In the genomic region with DNA sequence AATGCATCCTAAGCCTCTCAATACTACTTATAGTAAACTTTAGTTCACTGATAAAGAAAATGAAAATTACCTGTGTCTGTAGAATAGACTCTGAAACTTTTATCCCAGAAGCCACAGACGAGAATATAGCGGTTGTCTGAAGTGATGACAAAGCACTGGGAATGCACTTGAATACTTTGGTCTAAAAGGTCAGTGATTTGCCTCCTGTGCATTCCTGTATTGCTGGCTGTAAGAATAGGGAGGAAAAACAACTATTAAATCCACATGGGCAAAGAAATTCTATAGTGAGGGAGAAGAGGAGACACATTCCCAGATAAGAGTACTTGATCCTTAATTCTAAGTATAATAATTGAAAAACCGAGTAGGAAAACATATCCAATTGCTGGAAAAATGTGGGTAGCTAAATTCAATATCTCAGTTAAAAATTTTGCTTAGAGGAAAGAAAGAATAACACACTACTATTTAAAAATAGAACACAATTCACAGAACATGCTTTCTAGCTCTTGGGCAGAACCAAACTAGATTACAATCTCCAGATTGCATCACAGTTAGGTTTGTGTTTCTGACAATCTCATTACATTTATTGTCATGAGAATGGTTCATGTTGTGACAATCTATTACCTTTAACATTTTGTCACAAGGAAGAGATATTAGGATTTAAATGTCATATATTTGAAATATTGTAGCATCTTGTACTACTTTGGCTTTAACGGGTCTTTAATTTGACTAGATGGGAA, we compare ENCODE assay signal across 15 cellular contexts.
DNase-seq lines count a peak whose midpoint lies in the region; ATAC-seq and TF ChIP-seq lines count a peak whose summit lies in the region.
"Had no signal": no experiment of that assay in that cellular context is flagged by ENCODE, and none has a peak within 500 bp of the region (broad histone marks: within the 10 kb centered on the region; RNA-seq: fewer than 3 reads in every experiment).

No MANE protein-coding gene starts in this region.

- peaks cover 0 to 2% of the 10 kb centered on the region in 2 donors for H3K36me3 Mint-ChIP-seq in activated T-cell treated with anti-CD3 and anti-CD28 coated beads, Interleukin-2, amount 50 U/mL, for 72 hours (ENCODE audit: insufficient read depth in 2 of 2)

- H3K4me3 ChIP-seq in ascending aorta (no peak overlapping the region), tibial artery (no peak overlapping the region)
- H3K4me3 ChIP-seq: esophagus muscularis mucosa had no signal

- H3K4me1 ChIP-seq in ascending aorta: peaks cover 0 to 9% of the 10 kb centered on the region in 2 donors
- H3K4me1 ChIP-seq in tibial artery: peaks cover 0 to 35% (median 7%) of the 10 kb centered on the region in 4 donors

- ATAC-seq in activated T-cell treated with anti-CD3 and anti-CD28 coated beads, Interleukin-2, amount 50 U/mL, for 72 hours (replicated peaks in 1 of 2): no peak

- H3K27ac Mint-ChIP-seq in activated T-cell treated with anti-CD3 and anti-CD28 coated beads, Interleukin-2, amount 50 U/mL, for 72 hours: peak overlapping the region; percentile 62
- H3K27ac Mint-ChIP-seq: stimulated activated naive CD8-positive, alpha-beta T cell treated with anti-CD3 and anti-CD28 coated beads, Interleukin-15, Interleukin-2, amounts not matched to agents 100 ng/mL and 50 ng/mL, for 24 hours had no signal

- DNase-seq in activated T-cell treated with anti-CD3 and anti-CD28 coated beads, Interleukin-2, amount 50 U/mL, for 72 hours: no peak
- DNase-seq in activated T-cell treated with anti-CD3 and anti-CD28 coated beads, Interleukin-2, amount 50 U/mL, for 1 hour: no peak
- DNase-seq in ascending aorta (ENCODE audit: low spot score in 2 of 2): no peak
- DNase-seq in hepatic stellate cell (ENCODE audit: low spot score): peak; percentile 4
- DNase-seq in tibial artery: no peak
- no peak for DNase-seq in stimulated activated CD4-positive, alpha-beta T cell treated with anti-CD3 and anti-CD28 coated beads, Interleukin-2, amount 100 ng/mL, for 48 hours
- DNase-seq in SK-N-DZ (ENCODE audit: low spot score): no peak
- DNase-seq in DMS53 treated with DMSO at 0.1 percent for 48 hours (lab: John Stamatoyannopoulos, UW; ENCODE audit: unreplicated experiment): no peak
- DNase-seq: 8988T; activated naive CD4-positive, alpha-beta T cell; cerebellar nuclear complex; SIG-M5 had no signal

- H3K9me3 ChIP-seq in ascending aorta (no peaks in the 10 kb centered on the region), tibial artery (no peaks in the 10 kb centered on the region)
- H3K9me3 ChIP-seq: esophagus muscularis mucosa, neutrophil had no signal

- H3K9me3 Mint-ChIP-seq in activated T-cell treated with anti-CD3 and anti-CD28 coated beads, Interleukin-2, amount 50 U/mL, for 72 hours: no peaks in the 10 kb centered on the region
- H3K9me3 Mint-ChIP-seq: stimulated activated naive CD8-positive, alpha-beta T cell treated with anti-CD3 and anti-CD28 coated beads, Interleukin-15, Interleukin-2, amounts not matched to agents 100 ng/mL and 50 ng/mL, for 24 hours had no signal

- no peaks in the 10 kb centered on the region for H3K4me1 Mint-ChIP-seq in activated T-cell treated with anti-CD3 and anti-CD28 coated beads, Interleukin-2, amount 50 U/mL, for 72 hours (ENCODE audit: low read depth)

- no peak for TF ChIP-seq CTCF in ascending aorta (IDR thresholded peaks at IDR 0.05)
- TF ChIP-seq CTCF in tibial artery (IDR thresholded peaks at IDR 0.05): no peak

- H3K27me3 Mint-ChIP-seq in activated T-cell treated with anti-CD3 and anti-CD28 coated beads, Interleukin-2, amount 50 U/mL, for 72 hours (ENCODE audit: low read depth): no peaks in the 10 kb centered on the region
- H3K27me3 Mint-ChIP-seq: stimulated activated naive CD8-positive, alpha-beta T cell treated with anti-CD3 and anti-CD28 coated beads, Interleukin-15, Interleukin-2, amounts not matched to agents 100 ng/mL and 50 ng/mL, for 24 hours had no signal

- H3K36me3 ChIP-seq in ascending aorta (no peaks in the 10 kb centered on the region), tibial artery (no peaks in the 10 kb centered on the region)
- H3K36me3 ChIP-seq: esophagus muscularis mucosa, neutrophil had no signal

- intact Hi-C loops in ascending aorta (cut with DNase I): no loop called here
- intact Hi-C loops in tibial artery (cut with DNase I; ENCODE audit: low total_unique reads): no loop called here

- no peak overlapping the region for H3K4me3 Mint-ChIP-seq in activated T-cell treated with anti-CD3 and anti-CD28 coated beads, Interleukin-2, amount 50 U/mL, for 72 hours
- H3K4me3 Mint-ChIP-seq: stimulated activated naive CD8-positive, alpha-beta T cell treated with anti-CD3 and anti-CD28 coated beads, Interleukin-15, Interleukin-2, amounts not matched to agents 100 ng/mL and 50 ng/mL, for 24 hours had no signal

- H3K27ac ChIP-seq in ascending aorta (peak overlapping the region; percentile 8 to 52), tibial artery (peak overlapping the region; percentile 11 to 23)
- H3K27ac ChIP-seq: esophagus muscularis mucosa, neutrophil had no signal

- H3K27me3 ChIP-seq in ascending aorta: no peaks in the 10 kb centered on the region
- no peaks in the 10 kb centered on the region for H3K27me3 ChIP-seq in tibial artery
- H3K27me3 ChIP-seq: esophagus muscularis mucosa, neutrophil had no signal
